In the genomic region with DNA sequence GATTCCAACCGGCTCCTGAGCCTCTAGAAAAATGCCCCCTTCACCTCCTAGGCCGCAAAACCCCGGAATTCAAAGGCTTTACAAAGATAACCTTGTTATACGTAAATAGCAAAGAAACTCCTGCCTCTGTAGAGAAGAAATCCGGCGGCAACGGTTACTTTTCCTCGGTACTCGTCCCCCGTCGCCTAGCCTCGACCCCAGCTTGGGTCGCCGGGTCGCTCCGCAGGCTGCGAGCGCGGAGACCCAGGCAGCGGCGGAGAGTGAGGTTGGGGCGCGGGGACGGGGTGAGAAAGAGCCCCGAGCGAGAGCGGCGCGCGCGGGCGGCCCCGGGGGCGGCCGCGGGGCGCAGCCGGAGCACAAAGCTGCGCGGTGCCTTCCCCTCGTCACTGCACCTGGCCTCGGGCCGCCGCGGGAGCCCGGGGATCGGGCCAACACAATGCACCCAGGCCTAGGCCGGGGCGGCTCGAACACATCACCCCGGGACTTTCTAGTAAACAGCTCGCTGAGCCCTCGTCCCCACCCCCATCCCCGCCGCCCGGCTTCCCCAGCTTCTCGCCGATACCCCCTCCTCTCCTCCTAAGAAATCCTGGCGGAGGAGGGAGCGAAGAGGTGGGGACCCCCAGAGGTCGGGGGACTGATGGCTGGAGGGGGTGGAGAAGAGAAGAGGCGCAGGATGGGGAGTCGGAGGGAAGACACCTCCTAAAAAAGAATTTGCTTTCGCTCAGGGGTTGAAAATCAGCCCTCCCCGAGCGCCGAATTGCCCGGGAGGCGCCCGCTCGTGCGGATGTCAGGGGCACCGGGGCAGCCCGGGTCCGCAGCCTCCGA, we compare ENCODE assay signal across 8 cellular contexts.
DNase-seq lines count a peak whose midpoint lies in the region; ATAC-seq and TF ChIP-seq lines count a peak whose summit lies in the region.

No MANE protein-coding gene starts in this region.

- peaks cover 36% of the 10 kb centered on the region for H3K4me1 ChIP-seq in HUES48 (ENCODE audit: control insufficient read depth, insufficient read depth, low read length)

- peak overlapping the region; percentile 82 for H3K4me3 ChIP-seq in HUES48 (ENCODE audit: low read depth, low read length)

- H3K4me3 Mint-ChIP-seq in stimulated activated naive B cell treated with anti-CD40 and anti-IgM and Interleukin-4, amounts not matched to agents 10 μg/mL and 1 μg/mL and 100 μg/mL, for 72 hours: peak overlapping the region; percentile 85 to 89

- H3K27me3 ChIP-seq in HUES48 (ENCODE audit: control insufficient read depth, insufficient read depth, low read length) (peaks cover 51% of the 10 kb centered on the region), layer of hippocampus (ENCODE audit: control insufficient read depth, insufficient read depth, low read length) (no peaks in the 10 kb centered on the region)

- H3K9me3 Mint-ChIP-seq in stimulated activated naive B cell treated with anti-CD40 and anti-IgM and Interleukin-4, amounts not matched to agents 10 μg/mL and 1 μg/mL and 100 μg/mL, for 72 hours: no peaks in the 10 kb centered on the region

- H3K27ac Mint-ChIP-seq in stimulated activated naive B cell treated with anti-CD40 and anti-IgM and Interleukin-4, amounts not matched to agents 10 μg/mL and 1 μg/mL and 100 μg/mL, for 72 hours: no peak overlapping the region

- H3K36me3 ChIP-seq in HUES48 (ENCODE audit: control insufficient read depth, insufficient read depth, low read length): peaks cover under 1% of the 10 kb centered on the region; the same call in 1 of the 2 replicates

- peaks cover 0 to 3% of the 10 kb centered on the region in 2 donors for H3K36me3 Mint-ChIP-seq in stimulated activated naive B cell treated with anti-CD40 and anti-IgM and Interleukin-4, amounts not matched to agents 10 μg/mL and 1 μg/mL and 100 μg/mL, for 72 hours

- peak overlapping the region; percentile 62 for H3K9ac ChIP-seq in HUES48 (ENCODE audit: low read depth, low read length)

- H3K27ac ChIP-seq in HUES48 (ENCODE audit: low read depth, low read length) (peak overlapping the region; percentile 60), layer of hippocampus (ENCODE audit: low read depth, low read length) (peak overlapping the region; percentile 30), RWPE1 (no peak overlapping the region)

- peaks cover 9 to 29% of the 10 kb centered on the region in 2 donors for H3K4me1 Mint-ChIP-seq in stimulated activated naive B cell treated with anti-CD40 and anti-IgM and Interleukin-4, amounts not matched to agents 10 μg/mL and 1 μg/mL and 100 μg/mL, for 72 hours

- no peak for TF ChIP-seq CTCF in RWPE1 (conservative IDR thresholded peaks at IDR 0.05; ENCODE audit: low read depth)

- no peaks in the 10 kb centered on the region for H3K9me3 ChIP-seq in HUES48 (ENCODE audit: control insufficient read depth, insufficient read depth, low read length)

- POLR2A ChIA-PET in RWPE1 (lab: Yijun Ruan, JAX; ENCODE audit: low non-redundant PET): no interaction called here

- H3K27me3 Mint-ChIP-seq in stimulated activated naive B cell treated with anti-CD40 and anti-IgM and Interleukin-4, amounts not matched to agents 10 μg/mL and 1 μg/mL and 100 μg/mL, for 72 hours: peaks cover 33 to 37% of the 10 kb centered on the region in 2 donors

- DNase-seq in cerebellar cortex (ENCODE audit: low spot score) (peak; percentile 5), NCI-H345 treated with DMSO at 0.1 percent for 48 hours (lab: John Stamatoyannopoulos, UW; ENCODE audit: unreplicated experiment) (no peak), NCI-H146 treated with DMSO at 0.1 percent for 48 hours (lab: John Stamatoyannopoulos, UW; ENCODE audit: unreplicated experiment) (no peak), RWPE1 (ENCODE audit: low spot score) (no peak)
- DNase-seq in stimulated activated naive B cell treated with anti-CD40 and anti-IgM and Interleukin-4, amounts not matched to agents 10 μg/mL and 1 μg/mL and 100 μg/mL, for 72 hours: peak; percentile 21

- ATAC-seq in GM19023 (IDR thresholded peaks at IDR 0.05; ENCODE audit: unreplicated experiment): peak; percentile 44
- peak; percentile 70 to 72 for ATAC-seq in stimulated activated naive B cell treated with anti-CD40 and anti-IgM and Interleukin-4, amounts not matched to agents 10 μg/mL and 1 μg/mL and 100 μg/mL, for 72 hours (replicated peaks)

- CTCF ChIA-PET in RWPE1 (lab: Yijun Ruan, JAX): no interaction called here

Comparison
In these comparisons a context has a peak if more than half of its experiments do, and no peak if none do; other contexts are left out.
1. DNase-seq: peak in cerebellar cortex (single experiment) and stimulated activated naive B cell treated with anti-CD40 and anti-IgM and Interleukin-4, amounts not matched to agents 10 μg/mL and 1 μg/mL and 100 μg/mL, for 72 hours (single experiment); none in NCI-H345 treated with DMSO at 0.1 percent for 48 hours (single experiment), NCI-H146 treated with DMSO at 0.1 percent for 48 hours (single experiment) and RWPE1 (single experiment).